ENCODE assay signal across 26 cellular contexts in genomic region chr18:37419272-37419671, GRCh38.
DNase-seq lines count a peak whose midpoint lies in the region; ATAC-seq, FAIRE-seq and TF ChIP-seq lines count a peak whose summit lies in the region.
"Had no signal": no experiment of that assay in that cellular context is flagged by ENCODE, and none has a peak within 500 bp of the region (broad histone marks: within the 10 kb centered on the region; RNA-seq: fewer than 3 reads in every experiment).

No MANE protein-coding gene starts in this region.

- no peak overlapping the region for H2AFZ ChIP-seq in astrocyte (ENCODE audit: low read depth, low read length)
- no peak overlapping the region for H2AFZ ChIP-seq in mesenchymal stem cell (ENCODE audit: low read depth, low read length)

- no peaks in the 10 kb centered on the region for H3K36me3 ChIP-seq in astrocyte (ENCODE audit: insufficient read depth, low read length)
- H3K36me3 ChIP-seq in mesenchymal stem cell (ENCODE audit: control insufficient read depth in 1 of 2, insufficient read depth in 2 of 2, low read depth in 1 of 2, low read length in 2 of 2), result no peaks in the 10 kb centered on the region
- H3K36me3 ChIP-seq in ovary, result no peaks in the 10 kb centered on the region
- H3K36me3 ChIP-seq: neutrophil, right atrium auricular region, uterus had no signal

- TF ChIP-seq POLR2A in ovary (IDR thresholded peaks at IDR 0.05), result no peak

- H3K36me3 Mint-ChIP-seq in astrocyte (ENCODE audit: low read depth, unreplicated experiment), result no peaks in the 10 kb centered on the region
- H3K36me3 Mint-ChIP-seq: activated naive CD4-positive, alpha-beta T cell treated with anti-CD3 and anti-CD28 coated beads, Interleukin-2, amount 10 ng/mL, durations not matched to agents 7 days and 5 days had no signal

- H3K4me2 ChIP-seq in astrocyte (ENCODE audit: low read length) (no peak overlapping the region), mesenchymal stem cell (ENCODE audit: low read length, poor library complexity, severe bottlenecking) (no peak overlapping the region)
- H3K4me2 ChIP-seq: KMS-11 had no signal

- H3K4ac ChIP-seq in mesenchymal stem cell (ENCODE audit: low read depth in 1 of 2, low read length in 2 of 2), result no peak overlapping the region

- H2AK5ac ChIP-seq in mesenchymal stem cell (ENCODE audit: low read length, severe bottlenecking), result no peak overlapping the region

- ATAC-seq in stimulated activated naive CD8-positive, alpha-beta T cell treated with anti-CD3 and anti-CD28 coated beads, Interleukin-15, amount 100 ng/mL, for 72 hours, result no peak
- ATAC-seq: SK-N-SH treated with all-trans-retinoic acid at 6 μM for 48 hours had no signal

- H3K9me3 ChIP-seq in astrocyte (ENCODE audit: insufficient read depth, low read depth, low read length) (no peaks in the 10 kb centered on the region), mesenchymal stem cell (ENCODE audit: control insufficient read depth, low read length) (no peaks in the 10 kb centered on the region), ovary (no peaks in the 10 kb centered on the region)
- H3K9me3 ChIP-seq: neutrophil, right atrium auricular region, uterus had no signal

- WGBS in mesenchymal stem cell, result 78% methylated on average over 5 of the region's 5 CpGs
- 81 to 87% (median 86%) methylated on average over 5 of the region's 5 CpGs for WGBS in ovary, 3 donors

- intact Hi-C loops in ovary (cut with DNase I), result no loop called here

- H3K27me3 Mint-ChIP-seq in astrocyte (ENCODE audit: low read depth, unreplicated experiment), result peaks cover 29% of the 10 kb centered on the region
- H3K27me3 Mint-ChIP-seq in stimulated activated naive CD8-positive, alpha-beta T cell treated with anti-CD3 and anti-CD28 coated beads, Interleukin-15, amount 100 ng/mL, for 72 hours, result peaks cover 23% of the 10 kb centered on the region
- H3K27me3 Mint-ChIP-seq: activated CD4-positive, alpha-beta T cell treated with anti-CD3 and anti-CD28 coated beads, Interleukin-2, amount 10 ng/mL, durations not matched to agents 24 days and 14 days; activated naive CD4-positive, alpha-beta T cell treated with anti-CD3 and anti-CD28 coated beads, Interleukin-2, amount 10 ng/mL, durations not matched to agents 7 days and 5 days; dendritic cell treated with granulocyte-macrophage colony-stimulating factor and Interleukin-4, amounts not matched to agents 40 ng/mL and 50 ng/mL, for 4 days had no signal

- H3K4me3 ChIP-seq in AG10803 (ENCODE audit: low read length), result no peak overlapping the region
- no peak overlapping the region for H3K4me3 ChIP-seq in astrocyte (ENCODE audit: insufficient read depth, low read depth, low read length)
- no peak overlapping the region for H3K4me3 ChIP-seq in mesenchymal stem cell (ENCODE audit: insufficient read depth in 1 of 2, low read depth in 1 of 2, low read length in 2 of 2)
- H3K4me3 ChIP-seq in ovary, result no peak overlapping the region
- H3K4me3 ChIP-seq: right atrium auricular region, uterus had no signal

- H2BK5ac ChIP-seq in mesenchymal stem cell (ENCODE audit: low read depth, low read length, poor library complexity, severe bottlenecking), result no peak overlapping the region

- no peaks in the 10 kb centered on the region for H3K79me2 ChIP-seq in astrocyte (ENCODE audit: insufficient read depth, low read length)

- no peak overlapping the region for H2BK120ac ChIP-seq in mesenchymal stem cell (ENCODE audit: low read depth, low read length)

- H3K23ac ChIP-seq in mesenchymal stem cell (ENCODE audit: low read length in 2 of 2), result no peak overlapping the region

- no peak overlapping the region for H4K8ac ChIP-seq in mesenchymal stem cell (ENCODE audit: low read length)

- H3K4me1 ChIP-seq in astrocyte (ENCODE audit: insufficient read depth, low read length) (no peaks in the 10 kb centered on the region), mesenchymal stem cell (ENCODE audit: control insufficient read depth, insufficient read depth, low read depth, low read length) (no peaks in the 10 kb centered on the region), ovary (ENCODE audit: insufficient read depth) (no peaks in the 10 kb centered on the region)
- H3K4me1 ChIP-seq: right atrium auricular region, uterus had no signal

- H3K27ac ChIP-seq in astrocyte (ENCODE audit: low read depth, low read length), result no peak overlapping the region
- no peak overlapping the region for H3K27ac ChIP-seq in mesenchymal stem cell (ENCODE audit: low read length, poor library complexity, severe bottlenecking)
- no peak overlapping the region for H3K27ac ChIP-seq in ovary
- H3K27ac ChIP-seq: HL-60, KMS-11, neutrophil, right atrium auricular region, uterus had no signal

- H4K91ac ChIP-seq in mesenchymal stem cell (ENCODE audit: low read length), result peak overlapping the region; percentile 69

- peaks cover 26% of the 10 kb centered on the region for H3K4me1 Mint-ChIP-seq in astrocyte (ENCODE audit: low read depth, unreplicated experiment)
- no peaks in the 10 kb centered on the region for H3K4me1 Mint-ChIP-seq in stimulated activated naive CD8-positive, alpha-beta T cell treated with anti-CD3 and anti-CD28 coated beads, Interleukin-15, amount 100 ng/mL, for 72 hours
- H3K4me1 Mint-ChIP-seq: activated CD4-positive, alpha-beta T cell treated with anti-CD3 and anti-CD28 coated beads, Interleukin-2, amount 10 ng/mL, durations not matched to agents 24 days and 14 days; activated naive CD4-positive, alpha-beta T cell treated with anti-CD3 and anti-CD28 coated beads, Interleukin-2, amount 10 ng/mL, durations not matched to agents 7 days and 5 days had no signal

- no peaks in the 10 kb centered on the region for H4K20me1 ChIP-seq in astrocyte (ENCODE audit: insufficient read depth, low read length)

- peaks cover 4% of the 10 kb centered on the region for H3K9me3 Mint-ChIP-seq in astrocyte (ENCODE audit: unreplicated experiment)
- H3K9me3 Mint-ChIP-seq in stimulated activated naive CD8-positive, alpha-beta T cell treated with anti-CD3 and anti-CD28 coated beads, Interleukin-15, amount 100 ng/mL, for 72 hours, result no peaks in the 10 kb centered on the region
- H3K9me3 Mint-ChIP-seq: activated CD4-positive, alpha-beta T cell treated with anti-CD3 and anti-CD28 coated beads, Interleukin-2, amount 10 ng/mL, durations not matched to agents 24 days and 14 days; activated naive CD4-positive, alpha-beta T cell treated with anti-CD3 and anti-CD28 coated beads, Interleukin-2, amount 10 ng/mL, durations not matched to agents 7 days and 5 days; dendritic cell treated with granulocyte-macrophage colony-stimulating factor and Interleukin-4, amounts not matched to agents 40 ng/mL and 50 ng/mL, for 4 days had no signal

- TF ChIP-seq EP300 in ovary (IDR thresholded peaks at IDR 0.05), result no peak

- peak overlapping the region in 1 of 2 experiments; percentile 14 for H3K18ac ChIP-seq in mesenchymal stem cell (ENCODE audit: low read depth in 1 of 2, low read length in 2 of 2)

- peak; percentile 79 for DNase-seq in AG10803 (ENCODE audit: low read depth)
- DNase-seq in HK-2 (ENCODE audit: unreplicated experiment), result peak; percentile 28
- peak; percentile 60 for DNase-seq in astrocyte (ENCODE audit: low read depth)
- DNase-seq in mesenchymal stem cell, result no peak
- no peak for DNase-seq in stimulated activated naive CD8-positive, alpha-beta T cell treated with anti-CD3 and anti-CD28 coated beads, Interleukin-15, amount 100 ng/mL, for 72 hours
- DNase-seq in activated naive CD4-positive, alpha-beta T cell (lab: John Stamatoyannopoulos, UW), result no peak
- no peak for DNase-seq in stimulated activated CD8-positive, alpha-beta memory T cell treated with anti-CD3 and anti-CD28 coated beads, Interleukin-4, amount 100 ng/mL, for 48 hours
- DNase-seq in ovary, result no peak
- DNase-seq: activated CD4-positive, alpha-beta T cell treated with anti-CD3 and anti-CD28 coated beads, Interleukin-2, amount 10 ng/mL, durations not matched to agents 24 days and 14 days; activated CD8-positive, alpha-beta memory T cell treated with anti-CD3 and anti-CD28 coated beads, Interleukin-2, amount 50 U/mL, for 48 hours; activated naive CD4-positive, alpha-beta T cell treated with anti-CD3 and anti-CD28 coated beads, Interleukin-2, amount 10 ng/mL, durations not matched to agents 7 days and 5 days; Calu3; erythroblast; head of caudate nucleus; NCI-H1105 treated with DMSO at 0.1 percent for 48 hours; NCI-H2107; NCI-H69; OCI-M1; uterus had no signal

- H3K4me3 Mint-ChIP-seq in astrocyte (ENCODE audit: unreplicated experiment), result peak overlapping the region; percentile 9
- H3K4me3 Mint-ChIP-seq in stimulated activated naive CD8-positive, alpha-beta T cell treated with anti-CD3 and anti-CD28 coated beads, Interleukin-15, amount 100 ng/mL, for 72 hours, result no peak overlapping the region
- H3K4me3 Mint-ChIP-seq: activated CD4-positive, alpha-beta T cell treated with anti-CD3 and anti-CD28 coated beads, Interleukin-2, amount 10 ng/mL, durations not matched to agents 24 days and 14 days; activated naive CD4-positive, alpha-beta T cell treated with anti-CD3 and anti-CD28 coated beads, Interleukin-2, amount 10 ng/mL, durations not matched to agents 7 days and 5 days; dendritic cell treated with granulocyte-macrophage colony-stimulating factor and Interleukin-4, amounts not matched to agents 40 ng/mL and 50 ng/mL, for 4 days had no signal

- no peaks in the 10 kb centered on the region for H3K27me3 ChIP-seq in astrocyte (ENCODE audit: insufficient read depth, low read length)
- peaks cover 17 to 63% of the 10 kb centered on the region in 2 experiments for H3K27me3 ChIP-seq in mesenchymal stem cell (ENCODE audit: control insufficient read depth in 1 of 2, insufficient read depth in 1 of 2, low read length in 2 of 2)
- no peaks in the 10 kb centered on the region for H3K27me3 ChIP-seq in ovary
- H3K27me3 ChIP-seq: neutrophil, right atrium auricular region, uterus had no signal

- H3K14ac ChIP-seq in mesenchymal stem cell (ENCODE audit: low read length in 2 of 2), result no peak overlapping the region

- no peak for TF ChIP-seq CTCF in AG10803 (conservative IDR thresholded peaks at IDR 0.05; ENCODE audit: low read length)
- no peak for TF ChIP-seq CTCF in astrocyte (IDR thresholded peaks at IDR 0.05; ENCODE audit: insufficient read depth, low read depth, low read length)
- no peak for TF ChIP-seq CTCF in ovary (IDR thresholded peaks at IDR 0.05)

- no peak for FAIRE-seq in astrocyte (lab: Jason Lieb, UNC)
- FAIRE-seq: islet of Langerhans had no signal

- no peaks in the 10 kb centered on the region for H3K79me1 ChIP-seq in mesenchymal stem cell (replicated peaks; ENCODE audit: low read length, poor library complexity, severe bottlenecking)

- H3K9ac ChIP-seq in astrocyte (ENCODE audit: low read length), result no peak overlapping the region
- no peak overlapping the region for H3K9ac ChIP-seq in mesenchymal stem cell (ENCODE audit: low read length)
- H3K9ac ChIP-seq: KMS-11 had no signal

- H2BK12ac ChIP-seq in mesenchymal stem cell (ENCODE audit: low read length in 2 of 2), result no peak overlapping the region

- H3K27ac Mint-ChIP-seq in astrocyte (ENCODE audit: unreplicated experiment), result peak overlapping the region; percentile 49
- H3K27ac Mint-ChIP-seq in stimulated activated naive CD8-positive, alpha-beta T cell treated with anti-CD3 and anti-CD28 coated beads, Interleukin-15, amount 100 ng/mL, for 72 hours, result no peak overlapping the region
- H3K27ac Mint-ChIP-seq: activated CD4-positive, alpha-beta T cell treated with anti-CD3 and anti-CD28 coated beads, Interleukin-2, amount 10 ng/mL, durations not matched to agents 24 days and 14 days; activated naive CD4-positive, alpha-beta T cell treated with anti-CD3 and anti-CD28 coated beads, Interleukin-2, amount 10 ng/mL, durations not matched to agents 7 days and 5 days; dendritic cell treated with granulocyte-macrophage colony-stimulating factor and Interleukin-4, amounts not matched to agents 40 ng/mL and 50 ng/mL, for 4 days had no signal

- no peak overlapping the region for H2BK15ac ChIP-seq in mesenchymal stem cell (ENCODE audit: low read depth, poor library complexity, severe bottlenecking)

Comparison
In these comparisons a context has a peak if more than half of its experiments do, and no peak if none do; other contexts are left out.
1. DNase-seq: peak in AG10803 (single experiment), HK-2 (single experiment) and astrocyte (single experiment); none in mesenchymal stem cell (single experiment), stimulated activated naive CD8-positive, alpha-beta T cell treated with anti-CD3 and anti-CD28 coated beads, Interleukin-15, amount 100 ng/mL, for 72 hours (0 of 2), activated naive CD4-positive, alpha-beta T cell (0 of 4), stimulated activated CD8-positive, alpha-beta memory T cell treated with anti-CD3 and anti-CD28 coated beads, Interleukin-4, amount 100 ng/mL, for 48 hours (single experiment) and ovary (0 of 5).